28 cellular contexts compared by ENCODE assay signal in the genomic region with DNA sequence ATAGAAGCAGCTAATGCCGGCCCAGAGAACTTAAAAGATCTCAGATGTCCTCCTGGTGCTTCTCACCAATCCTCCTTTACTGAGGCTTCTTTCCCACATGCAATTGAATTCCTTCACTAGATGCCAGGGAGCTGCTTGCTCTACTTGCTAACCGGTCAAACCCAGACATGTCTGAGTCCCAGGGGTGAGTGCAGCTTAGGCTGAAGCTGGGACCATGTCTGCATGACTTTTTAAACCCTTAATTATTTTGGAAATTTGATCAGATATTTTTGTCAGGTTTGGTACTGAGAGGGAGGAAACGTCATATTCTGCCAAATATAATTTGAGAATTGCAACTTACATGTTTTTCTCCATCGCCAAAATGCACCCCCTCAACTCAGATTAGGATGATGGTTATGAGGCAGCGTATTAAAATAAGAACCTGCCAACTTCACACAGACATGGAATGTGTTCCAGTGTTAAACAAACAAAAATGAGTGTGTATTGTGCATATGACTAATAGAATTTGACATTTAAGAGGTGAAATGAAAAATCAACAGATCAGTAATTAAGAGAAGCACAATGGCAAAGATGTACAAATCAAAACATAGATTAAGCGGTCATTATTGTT.
"Had no signal": no experiment of that assay in that cellular context is flagged by ENCODE, and none has a peak within 500 bp of the region (broad histone marks: within the 10 kb centered on the region; RNA-seq: fewer than 3 reads in every experiment).

No MANE protein-coding gene starts in this region.

- H3K4me1 Mint-ChIP-seq: neural progenitor cell had no signal

- FAIRE-seq: endometrium had no signal

- H3K9me3 Mint-ChIP-seq: activated CD8-positive, alpha-beta T cell treated with anti-CD3 and anti-CD28 coated beads for 36 hours; activated naive CD8-positive, alpha-beta T cell treated with anti-CD3 and anti-CD28 coated beads, Interleukin-2, amount 10 ng/mL, durations not matched to agents 7 days and 5 days; activated T-helper 2 cell treated with anti-CD3 and anti-CD28 coated beads, Interferon-gamma antibody, Interleukin-2, Interleukin-4, amounts not matched to agents 10 μg/mL and 5 μg/mL and 100 μg/mL, durations not matched to agents 14 hours and 24 hours and 36 hours; dendritic cell treated with granulocyte-macrophage colony-stimulating factor and Interleukin-4, amounts not matched to agents 40 ng/mL and 50 ng/mL, for 4 days; immature natural killer cell; mesothelial cell of epicardium; naive thymus-derived CD8-positive, alpha-beta T cell; neural progenitor cell had no signal

- ATAC-seq: body of pancreas, esophagus mucosa, left lobe of liver had no signal

- H3K36me3 Mint-ChIP-seq: activated naive CD8-positive, alpha-beta T cell treated with anti-CD3 and anti-CD28 coated beads, Interleukin-2, amount 10 ng/mL, durations not matched to agents 7 days and 5 days; mesothelial cell of epicardium; naive thymus-derived CD8-positive, alpha-beta T cell; neural progenitor cell had no signal

- H3K36me3 ChIP-seq: neural progenitor cell, prostate gland, right atrium auricular region, spleen, upper lobe of left lung had no signal

- H3K27ac Mint-ChIP-seq: activated CD4-positive, alpha-beta T cell treated with anti-CD3 and anti-CD28 coated beads, Interleukin-2, amount 10 ng/mL, durations not matched to agents 24 days and 14 days; activated CD8-positive, alpha-beta memory T cell treated with anti-CD3 and anti-CD28 coated beads, Interleukin-2, amount 10 ng/mL, durations not matched to agents 7 days and 5 days; activated CD8-positive, alpha-beta T cell treated with anti-CD3 and anti-CD28 coated beads for 36 hours; activated naive CD8-positive, alpha-beta T cell treated with anti-CD3 and anti-CD28 coated beads, Interleukin-2, amount 10 ng/mL, durations not matched to agents 7 days and 5 days; activated T-helper 2 cell treated with anti-CD3 and anti-CD28 coated beads, Interferon-gamma antibody, Interleukin-2, Interleukin-4, amounts not matched to agents 10 μg/mL and 5 μg/mL and 100 μg/mL, durations not matched to agents 14 hours and 24 hours and 36 hours; dendritic cell treated with granulocyte-macrophage colony-stimulating factor and Interleukin-4, amounts not matched to agents 40 ng/mL and 50 ng/mL, for 4 days; mesothelial cell of epicardium; neural progenitor cell had no signal

- H3K4me3 Mint-ChIP-seq: activated CD4-positive, alpha-beta T cell treated with anti-CD3 and anti-CD28 coated beads, Interleukin-2, amount 10 ng/mL, durations not matched to agents 24 days and 14 days; activated CD8-positive, alpha-beta memory T cell treated with anti-CD3 and anti-CD28 coated beads, Interleukin-2, amount 10 ng/mL, durations not matched to agents 7 days and 5 days; activated CD8-positive, alpha-beta T cell treated with anti-CD3 and anti-CD28 coated beads for 36 hours; activated naive CD8-positive, alpha-beta T cell treated with anti-CD3 and anti-CD28 coated beads, Interleukin-2, amount 10 ng/mL, durations not matched to agents 7 days and 5 days; dendritic cell treated with granulocyte-macrophage colony-stimulating factor and Interleukin-4, amounts not matched to agents 40 ng/mL and 50 ng/mL, for 4 days; immature natural killer cell; mesothelial cell of epicardium; naive thymus-derived CD8-positive, alpha-beta T cell; neural progenitor cell had no signal

- DNase-seq: activated CD4-positive, alpha-beta T cell treated with anti-CD3 and anti-CD28 coated beads, Interleukin-2, amount 10 ng/mL, durations not matched to agents 24 days and 14 days; activated CD8-positive, alpha-beta memory T cell treated with anti-CD3 and anti-CD28 coated beads, Interleukin-2, amount 10 ng/mL, durations not matched to agents 7 days and 5 days; activated CD8-positive, alpha-beta T cell treated with anti-CD3 and anti-CD28 coated beads for 36 hours; activated naive CD4-positive, alpha-beta T cell treated with Interleukin-2 at 50 U/mL for 16 hours; activated naive CD8-positive, alpha-beta T cell treated with anti-CD3 and anti-CD28 coated beads, Interleukin-2, amount 10 ng/mL, durations not matched to agents 7 days and 5 days; amygdala; body of pancreas; effector CD4-positive, alpha-beta T cell; foreskin melanocyte; glutamatergic neuron; immature natural killer cell; naive thymus-derived CD8-positive, alpha-beta T cell; spleen; stimulated activated CD4-positive, alpha-beta T cell treated with anti-CD3 and anti-CD28 coated beads, Interleukin-4, amount 100 ng/mL, for 1 hour; stimulated activated naive CD4-positive, alpha-beta T cell; testis; upper lobe of left lung had no signal

- H3K4me3 ChIP-seq: body of pancreas, hepatocyte, lung, neural progenitor cell, prostate gland, right atrium auricular region, spleen, testis, upper lobe of left lung had no signal

- H3K27me3 Mint-ChIP-seq: activated CD4-positive, alpha-beta T cell treated with anti-CD3 and anti-CD28 coated beads, Interleukin-2, amount 10 ng/mL, durations not matched to agents 24 days and 14 days; activated CD8-positive, alpha-beta memory T cell treated with anti-CD3 and anti-CD28 coated beads, Interleukin-2, amount 10 ng/mL, durations not matched to agents 7 days and 5 days; activated CD8-positive, alpha-beta T cell treated with anti-CD3 and anti-CD28 coated beads for 36 hours; activated naive CD8-positive, alpha-beta T cell treated with anti-CD3 and anti-CD28 coated beads, Interleukin-2, amount 10 ng/mL, durations not matched to agents 7 days and 5 days; dendritic cell treated with granulocyte-macrophage colony-stimulating factor and Interleukin-4, amounts not matched to agents 40 ng/mL and 50 ng/mL, for 4 days; naive thymus-derived CD8-positive, alpha-beta T cell had no signal

- H3K27me3 ChIP-seq: body of pancreas, hepatocyte, neural progenitor cell, right atrium auricular region, testis, upper lobe of left lung had no signal
